9 cellular contexts compared by ENCODE assay signal in the genomic region with DNA sequence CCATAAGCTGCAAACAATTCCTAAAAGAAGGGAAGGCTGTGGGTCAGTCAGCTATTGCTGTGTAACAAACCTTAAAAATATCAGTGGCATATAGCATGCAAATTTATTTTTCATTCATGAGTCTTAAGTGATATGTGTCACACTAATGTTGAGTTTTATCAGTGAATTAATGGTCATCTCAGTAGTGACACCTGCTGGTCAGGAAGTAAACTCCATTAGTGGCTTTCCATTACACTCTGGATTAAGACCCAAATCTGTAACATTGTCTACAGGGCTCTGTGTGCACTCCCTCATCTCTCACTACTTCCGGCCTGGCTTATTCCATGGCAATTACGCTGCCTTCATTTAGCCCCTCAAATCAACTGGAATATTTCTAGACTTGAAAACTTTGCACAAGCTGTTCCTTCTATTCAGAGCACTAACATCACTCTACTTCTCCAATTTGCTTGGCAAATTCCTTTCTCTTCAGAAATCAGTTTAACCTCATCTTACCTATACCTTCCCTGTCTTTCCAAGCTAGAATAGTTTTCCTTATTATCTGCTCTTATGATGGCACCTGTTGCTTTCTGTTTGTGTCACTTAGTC.
DNase-seq lines count a peak whose midpoint lies in the region; ATAC-seq and TF ChIP-seq lines count a peak whose summit lies in the region.
"Had no signal": no experiment of that assay in that cellular context is flagged by ENCODE, and none has a peak within 500 bp of the region (broad histone marks: within the 10 kb centered on the region; RNA-seq: fewer than 3 reads in every experiment).

No MANE protein-coding gene starts in this region.

- H3K27ac ChIP-seq in heart left ventricle = no peak overlapping the region

- no peak for TF ChIP-seq POLR2A in heart left ventricle (IDR thresholded peaks at IDR 0.05)

- no peaks in the 10 kb centered on the region for H3K9me3 ChIP-seq in heart left ventricle
- H3K9me3 ChIP-seq: HAP-1 had no signal

- TF ChIP-seq CTCF in heart left ventricle (IDR thresholded peaks at IDR 0.05) (peak; percentile 43 to 78 (median 64)), HFFc6 (IDR thresholded peaks at IDR 0.05) (peak; percentile 91), epithelial cell of esophagus (IDR thresholded peaks at IDR 0.05; ENCODE audit: insufficient read depth, low read depth, low read length, missing control alignments) (peak; percentile 63), osteocyte (IDR thresholded peaks at IDR 0.05) (peak; percentile 66)

- ATAC-seq in heart left ventricle = no peak
- ATAC-seq in Right ventricle myocardium inferior = no peak

- DNase-seq in heart left ventricle = no peak
- DNase-seq in Right ventricle myocardium inferior (ENCODE audit: missing footprints) = no peak
- DNase-seq in HFFc6 = peak; percentile 46
- peak; percentile 1 for DNase-seq in NCI-H748 treated with DMSO at 0.1 percent for 48 hours (lab: John Stamatoyannopoulos, UW)
- DNase-seq in epithelial cell of esophagus (ENCODE audit: low read depth) = peak; percentile 53
- no peak for DNase-seq in osteocyte (ENCODE audit: extremely low spot score, unreplicated experiment)
- DNase-seq in NCI-H1436 treated with DMSO at 0.1 percent for 48 hours (lab: John Stamatoyannopoulos, UW) = no peak
- no peak for DNase-seq in COLO668 (lab: John Stamatoyannopoulos, UW; ENCODE audit: unreplicated experiment)

- H3K4me1 Mint-ChIP-seq in HFFc6 (ENCODE audit: low read depth) = peaks cover 21% of the 10 kb centered on the region
- no peaks in the 10 kb centered on the region for H3K4me1 Mint-ChIP-seq in osteocyte (ENCODE audit: unreplicated experiment)

- H3K27me3 Mint-ChIP-seq in HFFc6 (ENCODE audit: insufficient read depth) (peaks cover 21% of the 10 kb centered on the region), osteocyte (ENCODE audit: unreplicated experiment) (no peaks in the 10 kb centered on the region)

- no peaks in the 10 kb centered on the region for H3K9me3 Mint-ChIP-seq in HFFc6
- H3K9me3 Mint-ChIP-seq in osteocyte (ENCODE audit: unreplicated experiment) = no peaks in the 10 kb centered on the region

- H3K36me3 ChIP-seq in heart left ventricle = no peaks in the 10 kb centered on the region
- H3K36me3 ChIP-seq: HAP-1 had no signal

- H3K36me3 Mint-ChIP-seq in HFFc6 (ENCODE audit: low read depth) = no peaks in the 10 kb centered on the region
- H3K36me3 Mint-ChIP-seq in osteocyte (ENCODE audit: unreplicated experiment) = no peaks in the 10 kb centered on the region

- no peak overlapping the region for H3K4me3 ChIP-seq in heart left ventricle
- H3K4me3 ChIP-seq in epithelial cell of esophagus (ENCODE audit: low read length) = no peak overlapping the region
- H3K4me3 ChIP-seq: HAP-1 had no signal

- no peak overlapping the region for H3K27ac Mint-ChIP-seq in HFFc6
- H3K27ac Mint-ChIP-seq in osteocyte (ENCODE audit: unreplicated experiment) = no peak overlapping the region

- 41 to 48% (median 44%) methylated on average over 2 of the region's 2 CpGs for WGBS in heart left ventricle, 4 donors

- H3K4me3 Mint-ChIP-seq in HFFc6 = no peak overlapping the region
- H3K4me3 Mint-ChIP-seq in osteocyte (ENCODE audit: unreplicated experiment) = no peak overlapping the region

- no peaks in the 10 kb centered on the region for H3K27me3 ChIP-seq in heart left ventricle

- intact Hi-C loops in heart left ventricle (cut with DNase I) = loop anchor here in 9 of 10 donors (1.0 to 10.0 kb wide), 7 partner anchors 151 to 881 kb away; no protein-coding TSS in a partner anchor
- intact Hi-C loops in Right ventricle myocardium inferior (cut with DNase I) = loop anchor here (2.0 kb wide), 1 partner anchor 153 kb away; no protein-coding TSS in a partner anchor

- peaks cover 0 to 10% (median 0%) of the 10 kb centered on the region in 12 donors for H3K4me1 ChIP-seq in heart left ventricle
- H3K4me1 ChIP-seq: HAP-1 had no signal

Comparison
In these comparisons a context has a peak if more than half of its experiments do, and no peak if none do; other contexts are left out.
1. DNase-seq: peak in HFFc6 (single experiment), NCI-H748 treated with DMSO at 0.1 percent for 48 hours (single experiment) and epithelial cell of esophagus (single experiment); none in heart left ventricle (0 of 5), Right ventricle myocardium inferior (single experiment), osteocyte (single experiment), NCI-H1436 treated with DMSO at 0.1 percent for 48 hours (single experiment) and COLO668 (single experiment).
2. Peak in every context shown above with its lines, with median percentiles within 50 percentile points of each other: CTCF ChIP-seq.